10 cellular contexts compared by ENCODE assay signal in the genomic region with DNA sequence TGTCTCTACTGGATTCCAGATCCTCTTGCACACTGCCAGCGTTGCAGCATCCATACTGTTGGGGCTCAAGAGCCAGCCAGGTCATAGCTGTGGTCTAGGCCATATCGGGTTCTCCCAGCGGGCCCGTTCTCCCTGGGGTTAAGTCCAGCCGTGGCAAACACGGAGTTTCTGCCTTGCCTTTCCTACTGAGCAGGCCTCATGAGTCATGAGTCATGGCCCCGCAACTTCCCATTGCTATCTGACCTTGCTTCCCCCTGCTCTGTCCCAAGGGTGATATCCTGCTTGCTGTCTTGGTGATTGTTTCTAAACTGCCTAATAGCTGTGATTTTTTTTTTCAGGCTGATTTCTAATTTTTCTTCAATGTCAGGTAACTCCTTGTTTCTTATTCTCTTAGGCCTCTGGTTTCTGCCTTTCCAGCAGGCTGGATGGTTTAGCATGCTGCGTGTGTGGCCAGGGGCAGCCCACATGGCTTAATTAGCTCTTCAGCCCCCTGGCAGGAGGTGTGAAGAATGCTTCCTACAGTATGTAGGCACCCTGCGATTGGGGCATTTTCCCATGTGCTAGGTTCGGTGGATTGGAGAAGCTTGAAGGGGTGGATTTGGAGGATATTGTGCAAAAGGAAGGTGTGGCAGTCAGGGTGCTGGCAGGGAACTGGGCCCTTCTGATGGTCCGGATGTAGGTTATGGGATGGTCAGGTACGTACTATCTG. TPM values are rescaled to one million over a fixed set of nuclear protein-coding genes. Genes with fewer than 3 reads are reported as not detected.
DNase-seq lines count a peak whose midpoint lies in the region; ATAC-seq, FAIRE-seq and TF ChIP-seq lines count a peak whose summit lies in the region.
"Had no signal": no experiment of that assay in that cellular context is flagged by ENCODE, and none has a peak within 500 bp of the region (broad histone marks: within the 10 kb centered on the region; RNA-seq: fewer than 3 reads in every experiment).

No MANE protein-coding gene starts in this region.

- H4K20me1 ChIP-seq in PC-9 (ENCODE audit: insufficient read depth), result no peaks in the 10 kb centered on the region

- POLR2A ChIA-PET in PC-9 (lab: Charles Lee; ENCODE audit: unreplicated experiment), result interaction anchor here (0.6 to 0.9 kb wide), 3 partner anchors 15 to 185 kb away, joined by 3 to 5 read pairs (median 3); a partner anchor contains a TSS

- no peak for FAIRE-seq in pancreas (lab: Jason Lieb, UNC)

- H3K9me3 ChIP-seq in PC-9 (ENCODE audit: insufficient read depth, low read depth) (no peaks in the 10 kb centered on the region), pancreas (no peaks in the 10 kb centered on the region), HAP-1 (no peaks in the 10 kb centered on the region)

- peak overlapping the region; percentile 18 to 87 for H3K4me3 Mint-ChIP-seq in CD14-positive monocyte

- DNase-seq in CD14-positive monocyte (ENCODE audit: low spot score) (peak; percentile 93), PC-9 (peak; percentile 57 to 75), fibroblast of villous mesenchyme (ENCODE audit: low read depth) (peak; percentile 95), pancreas (peak in 3 of 6 donors; percentile 14 to 64 (median 32)), SW 1271 (lab: John Stamatoyannopoulos, UW) (no peak), T-helper 9 cell (no peak), HAP-1 (ENCODE audit: low spot score in 2 of 2) (no peak)
- DNase-seq: activated CD4-positive, alpha-beta T cell treated with anti-CD3 and anti-CD28 coated beads, Interleukin-2, amount 50 U/mL, for 48 hours; NCI-H2227 treated with DMSO at 0.1 percent for 48 hours had no signal

- peaks cover 49 to 50% of the 10 kb centered on the region in 2 donors for H3K36me3 Mint-ChIP-seq in CD14-positive monocyte

- peaks cover 31% of the 10 kb centered on the region for H3K79me2 ChIP-seq in PC-9 (ENCODE audit: low read depth)

- WGBS in pancreas, 2 donors, result 81 to 83% methylated on average over 12 of the region's 12 CpGs

- H3K4me2 ChIP-seq in PC-9, result peak overlapping the region; percentile 44

- H3K9me2 ChIP-seq in PC-9 (ENCODE audit: insufficient read depth), result no peaks in the 10 kb centered on the region

- H3K27me3 ChIP-seq in PC-9 (ENCODE audit: insufficient read depth, low read depth) (no peaks in the 10 kb centered on the region), pancreas (no peaks in the 10 kb centered on the region), HAP-1 (ENCODE audit: low read depth) (no peaks in the 10 kb centered on the region)

- H3K27ac ChIP-seq in PC-9 (peak overlapping the region; percentile 39), pancreas (peak overlapping the region in 1 of 4 donors; percentile 39)

- peaks cover 0 to 3% (median 0%) of the 10 kb centered on the region in 7 donors for H3K9me3 Mint-ChIP-seq in CD14-positive monocyte

- CTCF ChIA-PET in PC-9 (lab: Charles Lee), result interaction anchor here (0.7 kb wide), 1 partner anchor 209 kb away, joined by 4 read pairs; a partner anchor contains a TSS

- H3K4me1 ChIP-seq in PC-9 (replicated peaks; ENCODE audit: insufficient read depth) (peaks cover 27% of the 10 kb centered on the region), pancreas (peaks cover 0 to 13% (median 0%) of the 10 kb centered on the region in 3 donors), HAP-1 (peaks cover 6% of the 10 kb centered on the region; the same call in 1 of the 2 replicates)

- peaks cover 8% of the 10 kb centered on the region; the same call in 1 of the 2 replicates for H3F3A ChIP-seq in PC-9 (ENCODE audit: insufficient read depth, low read depth)

- peaks cover 0 to 2% (median 0%) of the 10 kb centered on the region in 3 donors for H3K27me3 Mint-ChIP-seq in CD14-positive monocyte (ENCODE audit: low read depth in 3 of 3)

- peaks cover 85% of the 10 kb centered on the region for H3K4me1 Mint-ChIP-seq in CD14-positive monocyte

- BruUV-seq in PC-9 (replicated peaks; lab: Mats Ljungman, UMichigan), result no TSS peak

- H3K36me3 ChIP-seq in PC-9 (ENCODE audit: low read depth), result no peaks in the 10 kb centered on the region
- H3K36me3 ChIP-seq in pancreas, result no peaks in the 10 kb centered on the region
- no peaks in the 10 kb centered on the region for H3K36me3 ChIP-seq in HAP-1 (replicated peaks)

- in situ Hi-C loops in HAP-1 (cut with MboI; ENCODE audit: low sequenced_read_pairs), result no loop called here

- TF ChIP-seq CTCF in CD14-positive monocyte (IDR thresholded peaks at IDR 0.05) (no peak), PC-9 (conservative IDR thresholded peaks at IDR 0.05) (no peak), fibroblast of villous mesenchyme (IDR thresholded peaks at IDR 0.05; ENCODE audit: insufficient read depth, low read depth, low read length) (no peak), pancreas (IDR thresholded peaks at IDR 0.05) (no peak)

- peak overlapping the region; percentile 93 to 99 (median 98) for H3K27ac Mint-ChIP-seq in CD14-positive monocyte

- H3K4me3 ChIP-seq in PC-9, result no peak overlapping the region
- H3K4me3 ChIP-seq in fibroblast of villous mesenchyme (ENCODE audit: low read depth, low read length), result no peak overlapping the region
- H3K4me3 ChIP-seq in pancreas, result no peak overlapping the region
- no peak overlapping the region for H3K4me3 ChIP-seq in HAP-1

- ATAC-seq in pancreas, result peak in 3 of 4 donors; percentile 57 to 79 (median 78)
- ATAC-seq in HG02588 (IDR thresholded peaks at IDR 0.05; ENCODE audit: unreplicated experiment), result no peak

- intact Hi-C loops in CD14-positive monocyte (cut with micrococcal nuclease) (loop anchor here in 1 of 2 donors (2.0 to 5.0 kb wide), 2 partner anchors 14 to 41 kb away; no protein-coding TSS in a partner anchor), PC-9 (cut with micrococcal nuclease; ENCODE audit: unreplicated experiment) (loop anchor here (5.0 kb wide), 1 partner anchor 179 kb away; no protein-coding TSS in a partner anchor), pancreas (cut with DNase I) (no loop called here)

- H2AFZ ChIP-seq in PC-9, result no peak overlapping the region

RNA-seq across cellular contexts. Expression of a gene that starts 18.7 kb away (rescaled TPM):
- polyA plus RNA-seq in CD14-positive monocyte, result 10 to 100 TPM; 24.1 to 44.4 TPM
- 100 and 158 TPM in 2 replicates for total RNA-seq in PC-9 (2021)
- 3.9 and 8.6 TPM in 2 replicates for total RNA-seq in fibroblast of villous mesenchyme
- 10 to 100 TPM; 43.1 to 98.7 (median 48.9) TPM for total RNA-seq in pancreas
- 10 to 100 TPM; 29.1 to 31.8 TPM for polyA plus RNA-seq in pancreas

Comparison
In these comparisons a context has a peak if more than half of its experiments do, and no peak if none do; other contexts are left out.
1. DNase-seq: peak in CD14-positive monocyte (single experiment), PC-9 (2 of 2) and fibroblast of villous mesenchyme (single experiment); none in SW 1271 (0 of 2), T-helper 9 cell (single experiment) and HAP-1 (0 of 2).